In the genomic region with DNA sequence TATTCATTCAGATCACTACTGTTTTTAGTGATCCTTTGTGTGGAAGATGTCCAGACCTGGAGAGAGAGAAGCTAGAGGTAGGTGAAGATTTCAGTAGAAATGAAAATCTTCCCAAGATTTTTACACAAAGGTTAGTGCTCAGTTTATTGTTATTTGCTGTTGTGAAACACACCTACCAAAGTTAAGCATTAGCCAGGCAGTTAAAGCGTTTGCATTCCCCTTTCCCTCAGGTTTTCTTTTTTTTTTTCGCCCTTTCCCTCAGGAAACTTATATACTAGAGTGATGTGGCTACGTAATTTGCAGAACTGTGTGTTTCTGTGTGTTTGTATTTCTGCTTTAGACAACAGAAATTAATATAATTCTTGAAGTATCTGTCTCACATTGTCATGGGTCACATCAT, we compare ENCODE assay signal across 18 cellular contexts. TPM values are rescaled to one million over a fixed set of nuclear protein-coding genes. Genes with fewer than 3 reads are reported as not detected.
DNase-seq lines count a peak whose midpoint lies in the region; ATAC-seq and TF ChIP-seq lines count a peak whose summit lies in the region.
"Had no signal": no experiment of that assay in that cellular context is flagged by ENCODE, and none has a peak within 500 bp of the region (broad histone marks: within the 10 kb centered on the region; RNA-seq: fewer than 3 reads in every experiment).

No MANE protein-coding gene starts in this region.

- ATAC-seq in left lobe of liver (peak; percentile 49), GM21619 (IDR thresholded peaks at IDR 0.05; ENCODE audit: unreplicated experiment) (no peak)
- ATAC-seq in stimulated activated memory B cell treated with anti-CD40 and anti-IgM and Interleukin-4, amounts not matched to agents 10 μg/mL and 1 μg/mL and 100 μg/mL, for 72 hours, result no peak

- no peaks in the 10 kb centered on the region for H3K27me3 ChIP-seq in colonic mucosa

- H3K27ac ChIP-seq in HEK293 (ENCODE audit: extremely low read depth, low read depth, low read length), result no peak overlapping the region
- peak overlapping the region; percentile 30 for H3K27ac ChIP-seq in colonic mucosa
- H3K27ac ChIP-seq: GM23248 had no signal

- no peak overlapping the region for H3K9ac ChIP-seq in colonic mucosa (ENCODE audit: low read depth in 2 of 2, low read length in 2 of 2)
- H3K9ac ChIP-seq: GM23248 had no signal

- H3K4me1 Mint-ChIP-seq in stimulated activated memory B cell treated with anti-CD40 and anti-IgM and Interleukin-4, amounts not matched to agents 10 μg/mL and 1 μg/mL and 100 μg/mL, for 72 hours, result peaks cover 73% of the 10 kb centered on the region
- H3K4me1 Mint-ChIP-seq in Calu3 (ENCODE audit: low read depth, unreplicated experiment), result peaks cover 19% of the 10 kb centered on the region
- H3K4me1 Mint-ChIP-seq in activated CD4-positive, alpha-beta memory T cell treated with anti-CD3 and anti-CD28 coated beads for 36 hours (ENCODE audit: low read depth), result peaks cover 57% of the 10 kb centered on the region

- H3K9me3 Mint-ChIP-seq in stimulated activated memory B cell treated with anti-CD40 and anti-IgM and Interleukin-4, amounts not matched to agents 10 μg/mL and 1 μg/mL and 100 μg/mL, for 72 hours, result no peaks in the 10 kb centered on the region
- no peaks in the 10 kb centered on the region for H3K9me3 Mint-ChIP-seq in Calu3 (ENCODE audit: low read depth, unreplicated experiment)
- no peaks in the 10 kb centered on the region for H3K9me3 Mint-ChIP-seq in activated CD4-positive, alpha-beta memory T cell treated with anti-CD3 and anti-CD28 coated beads for 36 hours
- H3K9me3 Mint-ChIP-seq: CD14-positive monocyte, HFFc6 had no signal

- H3K9me3 ChIP-seq in HEK293 (ENCODE audit: control insufficient read depth, insufficient read depth, low read depth, low read length) (no peaks in the 10 kb centered on the region), colonic mucosa (no peaks in the 10 kb centered on the region)

- H3K4me3 Mint-ChIP-seq in stimulated activated memory B cell treated with anti-CD40 and anti-IgM and Interleukin-4, amounts not matched to agents 10 μg/mL and 1 μg/mL and 100 μg/mL, for 72 hours, result no peak overlapping the region
- H3K4me3 Mint-ChIP-seq in Calu3 (ENCODE audit: low read depth, unreplicated experiment), result no peak overlapping the region
- no peak overlapping the region for H3K4me3 Mint-ChIP-seq in activated CD4-positive, alpha-beta memory T cell treated with anti-CD3 and anti-CD28 coated beads for 36 hours
- H3K4me3 Mint-ChIP-seq: CD14-positive monocyte, HFFc6 had no signal

- peaks cover 0 to 3% of the 10 kb centered on the region in 2 experiments; a peak in 1 of 3 replicates for H3K36me3 ChIP-seq in HEK293 (ENCODE audit: control insufficient read depth in 2 of 2, insufficient read depth in 1 of 2, low read length in 2 of 2)
- H3K36me3 ChIP-seq in colonic mucosa, result no peaks in the 10 kb centered on the region

- H3K27ac Mint-ChIP-seq in stimulated activated memory B cell treated with anti-CD40 and anti-IgM and Interleukin-4, amounts not matched to agents 10 μg/mL and 1 μg/mL and 100 μg/mL, for 72 hours, result peak overlapping the region; percentile 61
- no peak overlapping the region for H3K27ac Mint-ChIP-seq in Calu3 (ENCODE audit: unreplicated experiment)
- H3K27ac Mint-ChIP-seq in activated CD4-positive, alpha-beta memory T cell treated with anti-CD3 and anti-CD28 coated beads for 36 hours, result no peak overlapping the region
- H3K27ac Mint-ChIP-seq: HFFc6 had no signal

- POLR2A ChIA-PET in HEK293 (lab: Yijun Ruan, JAX), result no interaction called here
- POLR2A ChIA-PET in activated CD4-positive, alpha-beta memory T cell treated with anti-CD3 and anti-CD28 coated beads for 36 hours (lab: Charles Lee), result no interaction called here

- BruUV-seq in Calu3 (replicated peaks; lab: Mats Ljungman, UMichigan), result no TSS peak

- DNase-seq in colonic mucosa, result no peak
- DNase-seq in left lobe of liver (ENCODE audit: low spot score), result no peak
- no peak for DNase-seq in Calu3
- no peak for DNase-seq in activated CD4-positive, alpha-beta memory T cell treated with anti-CD3 and anti-CD28 coated beads for 36 hours
- DNase-seq: AML-193, DMS 273 treated with DMSO at 0.1 percent for 48 hours, DND-41, GM23248, HFFc6, KG1, NCI-H1694 treated with DMSO at 0.1 percent for 48 hours, NCI-H2107, NCI-H748 treated with DMSO at 0.1 percent for 48 hours, Right ventricle myocardium superior had no signal

- intact Hi-C loops in colonic mucosa (cut with DNase I), result no loop called here
- intact Hi-C loops in Calu3 (cut with micrococcal nuclease; ENCODE audit: unreplicated experiment), result no loop called here
- intact Hi-C loops in activated CD4-positive, alpha-beta memory T cell treated with anti-CD3 and anti-CD28 coated beads for 36 hours (cut with micrococcal nuclease), result no loop called here

- no peak overlapping the region for H3K4me3 ChIP-seq in HEK293 (ENCODE audit: low read depth, low read length)
- H3K4me3 ChIP-seq in colonic mucosa, result no peak overlapping the region
- H3K4me3 ChIP-seq: GM23248 had no signal

- TF ChIP-seq CTCF in HEK293 (tag by site-specific recombination; IDR thresholded peaks at IDR 0.05) (no peak), colonic mucosa (IDR thresholded peaks at IDR 0.05) (no peak), Calu3 (IDR thresholded peaks at IDR 0.05; ENCODE audit: unreplicated experiment) (no peak)

- H3K4me1 ChIP-seq in HEK293 (ENCODE audit: control insufficient read depth, insufficient read depth, low read length) (peaks cover 15% of the 10 kb centered on the region; the same call in 1 of the 2 replicates), colonic mucosa (no peaks in the 10 kb centered on the region)

- CTCF ChIA-PET in HEK293 (lab: Yijun Ruan, JAX), result no interaction called here
- CTCF ChIA-PET in Calu3 (lab: Charles Lee), result no interaction called here
- CTCF ChIA-PET in activated CD4-positive, alpha-beta memory T cell treated with anti-CD3 and anti-CD28 coated beads for 36 hours (lab: Charles Lee), result no interaction called here

- peaks cover 28% of the 10 kb centered on the region for H3K36me3 Mint-ChIP-seq in stimulated activated memory B cell treated with anti-CD40 and anti-IgM and Interleukin-4, amounts not matched to agents 10 μg/mL and 1 μg/mL and 100 μg/mL, for 72 hours
- no peaks in the 10 kb centered on the region for H3K36me3 Mint-ChIP-seq in Calu3 (ENCODE audit: insufficient read depth, unreplicated experiment)
- H3K36me3 Mint-ChIP-seq in activated CD4-positive, alpha-beta memory T cell treated with anti-CD3 and anti-CD28 coated beads for 36 hours, result peaks cover 15% of the 10 kb centered on the region

- no peaks in the 10 kb centered on the region for H3K27me3 Mint-ChIP-seq in stimulated activated memory B cell treated with anti-CD40 and anti-IgM and Interleukin-4, amounts not matched to agents 10 μg/mL and 1 μg/mL and 100 μg/mL, for 72 hours
- no peaks in the 10 kb centered on the region for H3K27me3 Mint-ChIP-seq in Calu3 (ENCODE audit: unreplicated experiment)
- no peaks in the 10 kb centered on the region for H3K27me3 Mint-ChIP-seq in activated CD4-positive, alpha-beta memory T cell treated with anti-CD3 and anti-CD28 coated beads for 36 hours

TF ChIP-seq in HEK293, 187 proteins besides CTCF, POLR2A, EP300 and RAD21:
- no peak for TF ChIP-seq ZNF660 (tag by site-specific recombination; IDR thresholded peaks at IDR 0.05)
- TF ChIP-seq PRDM1 (tag by site-specific recombination; IDR thresholded peaks at IDR 0.05), result 0 out of 2 replicates have a peak, but pooled peaks have one; percentile 26

RNA-seq across cellular contexts. Expression of a gene that starts 34.5 kb away (rescaled TPM):
- total RNA-seq in colonic mucosa (10 to 100 TPM; 57.6 to 74.2 TPM), left lobe of liver (22.0 TPM), Calu3 (2022) (70.7 and 80.8 TPM in 2 replicates)
- 10 to 100 TPM; 46.1 to 48.9 TPM for total RNA-seq in activated CD4-positive, alpha-beta memory T cell treated with anti-CD3 and anti-CD28 coated beads for 36 hours

RNA-seq across cellular contexts. Expression of a gene that starts 58.3 kb away (rescaled TPM):
- total RNA-seq in colonic mucosa, result 1 to 10 TPM; 2.1 to 4.4 TPM
- total RNA-seq in left lobe of liver, result 0.53 TPM
- 0.71 and 1.3 TPM in 2 replicates for total RNA-seq in Calu3 (2022)
- total RNA-seq in activated CD4-positive, alpha-beta memory T cell treated with anti-CD3 and anti-CD28 coated beads for 36 hours, result under 1 TPM; 0.48 to 0.74 TPM
